In genomic region chr3:100753846-100754245, GRCh38 we compare ENCODE assay signal across 1 cellular context.
TF ChIP-seq lines count a peak whose summit lies in the region.

No MANE protein-coding gene starts in this region.

TF ChIP-seq in GM23338, 12 proteins besides CTCF, POLR2A, EP300 and RAD21:
- TF ChIP-seq STAT1 (IDR thresholded peaks at IDR 0.05; ENCODE audit: unreplicated experiment) = no peak
- TF ChIP-seq NANOG (IDR thresholded peaks at IDR 0.05; ENCODE audit: borderline replicate concordance) = peak; percentile 61; the same call in 1 of the 2 replicates
- no peak for TF ChIP-seq ZNF114 (CRISPR knock-in tag; IDR thresholded peaks at IDR 0.05)
- TF ChIP-seq ZNF462 (CRISPR knock-in tag; IDR thresholded peaks at IDR 0.05) = no peak
- TF ChIP-seq ETS1 (IDR thresholded peaks at IDR 0.05) = no peak
- TF ChIP-seq ZNF331 (CRISPR knock-in tag; IDR thresholded peaks at IDR 0.05; ENCODE audit: low read depth) = no peak
- TF ChIP-seq, protein P1, sequence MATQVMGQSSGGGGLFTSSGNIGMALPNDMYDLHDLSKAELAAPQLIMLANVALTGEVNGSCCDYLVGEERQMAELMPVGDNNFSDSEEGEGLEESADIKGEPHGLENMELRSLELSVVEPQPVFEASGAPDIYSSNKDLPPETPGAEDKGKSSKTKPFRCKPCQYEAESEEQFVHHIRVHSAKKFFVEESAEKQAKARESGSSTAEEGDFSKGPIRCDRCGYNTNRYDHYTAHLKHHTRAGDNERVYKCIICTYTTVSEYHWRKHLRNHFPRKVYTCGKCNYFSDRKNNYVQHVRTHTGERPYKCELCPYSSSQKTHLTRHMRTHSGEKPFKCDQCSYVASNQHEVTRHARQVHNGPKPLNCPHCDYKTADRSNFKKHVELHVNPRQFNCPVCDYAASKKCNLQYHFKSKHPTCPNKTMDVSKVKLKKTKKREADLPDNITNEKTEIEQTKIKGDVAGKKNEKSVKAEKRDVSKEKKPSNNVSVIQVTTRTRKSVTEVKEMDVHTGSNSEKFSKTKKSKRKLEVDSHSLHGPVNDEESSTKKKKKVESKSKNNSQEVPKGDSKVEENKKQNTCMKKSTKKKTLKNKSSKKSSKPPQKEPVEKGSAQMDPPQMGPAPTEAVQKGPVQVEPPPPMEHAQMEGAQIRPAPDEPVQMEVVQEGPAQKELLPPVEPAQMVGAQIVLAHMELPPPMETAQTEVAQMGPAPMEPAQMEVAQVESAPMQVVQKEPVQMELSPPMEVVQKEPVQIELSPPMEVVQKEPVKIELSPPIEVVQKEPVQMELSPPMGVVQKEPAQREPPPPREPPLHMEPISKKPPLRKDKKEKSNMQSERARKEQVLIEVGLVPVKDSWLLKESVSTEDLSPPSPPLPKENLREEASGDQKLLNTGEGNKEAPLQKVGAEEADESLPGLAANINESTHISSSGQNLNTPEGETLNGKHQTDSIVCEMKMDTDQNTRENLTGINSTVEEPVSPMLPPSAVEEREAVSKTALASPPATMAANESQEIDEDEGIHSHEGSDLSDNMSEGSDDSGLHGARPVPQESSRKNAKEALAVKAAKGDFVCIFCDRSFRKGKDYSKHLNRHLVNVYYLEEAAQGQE (IDR thresholded peaks at IDR 0.05; ENCODE audit: unreplicated experiment) = no peak
- TF ChIP-seq EZH2phosphoT487 (IDR thresholded peaks at IDR 0.05; ENCODE audit: unreplicated experiment) = no peak
